In the genomic region with DNA sequence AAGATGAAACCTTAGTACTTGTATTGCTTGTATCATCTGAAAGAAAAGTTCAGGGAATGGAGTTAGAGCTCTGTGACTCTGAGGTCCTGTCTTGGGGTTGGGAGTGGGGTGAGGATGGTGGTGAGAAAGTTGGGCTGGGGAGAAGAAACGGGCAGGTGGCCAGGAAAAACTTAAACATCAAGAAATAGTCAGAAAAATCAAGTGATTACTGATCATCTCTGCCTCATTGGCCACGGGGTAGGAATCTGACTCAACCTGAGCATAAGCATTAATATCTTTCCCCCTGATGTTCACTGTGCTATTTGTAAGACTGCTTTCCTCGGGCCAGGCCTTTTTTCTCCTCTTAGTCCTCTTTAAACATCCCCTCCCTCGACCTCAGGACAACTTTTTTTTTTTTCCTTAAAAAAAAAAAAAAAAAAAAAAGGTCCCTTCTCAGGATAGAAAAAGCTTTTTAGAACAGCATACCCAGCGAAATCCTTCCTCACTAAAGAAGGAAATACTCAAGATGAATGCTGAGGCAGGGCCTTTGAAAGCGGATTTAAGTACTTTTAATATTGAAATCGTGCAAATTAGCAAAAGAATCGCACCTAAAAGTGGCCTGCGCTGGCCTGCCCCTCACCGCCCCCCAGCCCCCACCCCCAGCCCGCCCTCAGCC, we compare ENCODE assay signal across 10 cellular contexts. TPM values are rescaled to one million over a fixed set of nuclear protein-coding genes. Genes with fewer than 3 reads are reported as not detected.
DNase-seq lines count a peak whose midpoint lies in the region; FAIRE-seq and TF ChIP-seq lines count a peak whose summit lies in the region.
"Had no signal": no experiment of that assay in that cellular context is flagged by ENCODE, and none has a peak within 500 bp of the region (broad histone marks: within the 10 kb centered on the region; RNA-seq: fewer than 3 reads in every experiment).

No MANE protein-coding gene starts in this region.

- peaks cover 11% of the 10 kb centered on the region for H3K4me1 ChIP-seq in ACC112 (ENCODE audit: control insufficient read depth, insufficient read depth, low read length, unreplicated experiment)
- peaks cover 67% of the 10 kb centered on the region for H3K4me1 ChIP-seq in OCI-LY1 (ENCODE audit: insufficient read depth, low read length, severe bottlenecking)
- peaks cover 0 to 2% of the 10 kb centered on the region in 2 donors for H3K4me1 ChIP-seq in esophagus (ENCODE audit: control insufficient read depth in 2 of 2, insufficient read depth in 2 of 2, low read length in 1 of 2)

- H3K9me3 ChIP-seq in OCI-LY1 (ENCODE audit: low read length) (no peaks in the 10 kb centered on the region), esophagus (ENCODE audit: control insufficient read depth in 2 of 2, insufficient read depth in 1 of 2, low read depth in 1 of 2, low read length in 1 of 2) (no peaks in the 10 kb centered on the region), neural cell (ENCODE audit: low read length) (no peaks in the 10 kb centered on the region)

- TF ChIP-seq EP300 in neural cell (conservative IDR thresholded peaks at IDR 0.05; ENCODE audit: poor library complexity, severe bottlenecking) = no peak

- TF ChIP-seq RAD21 in neural cell (conservative IDR thresholded peaks at IDR 0.05) = no peak

- H3K27ac ChIP-seq in ACC112 (ENCODE audit: low read depth, low read length) (peak overlapping the region; percentile 10; the same call in 1 of the 2 replicates), OCI-LY1 (ENCODE audit: low read depth, low read length, poor library complexity, severe bottlenecking) (peak overlapping the region; percentile 27), esophagus (ENCODE audit: low read depth in 2 of 2, low read length in 1 of 2) (peak overlapping the region; percentile 42 to 66), neural cell (ENCODE audit: low read length) (peak overlapping the region; percentile 99)

- H2AFZ ChIP-seq in ACC112 (ENCODE audit: low read length, unreplicated experiment) = no peak overlapping the region
- no peak overlapping the region for H2AFZ ChIP-seq in OCI-LY1 (ENCODE audit: low read length)
- H2AFZ ChIP-seq in neural cell (ENCODE audit: low read depth, low read length) = no peak overlapping the region

- H3K4me2 ChIP-seq in OCI-LY1 (ENCODE audit: low read length) (no peak overlapping the region), neural cell (ENCODE audit: low read length) (peak overlapping the region; percentile 97)

- H3K9ac ChIP-seq in OCI-LY1 (ENCODE audit: low read length) (no peak overlapping the region), neural cell (ENCODE audit: low read length) (peak overlapping the region; percentile 100)

- H3K36me3 ChIP-seq in ACC112 (ENCODE audit: insufficient read depth, low read length) (peaks cover 26% of the 10 kb centered on the region), OCI-LY1 (ENCODE audit: insufficient read depth, low read length) (peaks cover 72% of the 10 kb centered on the region), esophagus (ENCODE audit: control insufficient read depth in 2 of 2, insufficient read depth in 2 of 2, low read length in 1 of 2) (no peaks in the 10 kb centered on the region), neural cell (ENCODE audit: insufficient read depth, low read length) (peaks cover 37% of the 10 kb centered on the region)

- no peak for FAIRE-seq in GM12891 (lab: Jason Lieb, UNC)

- H4K20me1 ChIP-seq in OCI-LY1 (ENCODE audit: insufficient read depth, low read length) (no peaks in the 10 kb centered on the region), neural cell (ENCODE audit: insufficient read depth) (peaks cover 3% of the 10 kb centered on the region)

- TF ChIP-seq CTCF in OCI-LY1 (IDR thresholded peaks at IDR 0.05; ENCODE audit: low read length) = no peak
- no peak for TF ChIP-seq CTCF in neural cell (IDR thresholded peaks at IDR 0.05; ENCODE audit: poor library complexity, severe bottlenecking)

- no peaks in the 10 kb centered on the region for H3K27me3 ChIP-seq in ACC112 (ENCODE audit: insufficient read depth, low read length)
- H3K27me3 ChIP-seq in OCI-LY1 (ENCODE audit: insufficient read depth, low read length) = no peaks in the 10 kb centered on the region
- H3K27me3 ChIP-seq in esophagus (ENCODE audit: control insufficient read depth in 1 of 2, insufficient read depth in 2 of 2, low read length in 2 of 2) = no peaks in the 10 kb centered on the region
- no peaks in the 10 kb centered on the region for H3K27me3 ChIP-seq in neural cell (ENCODE audit: insufficient read depth, low read depth, low read length)

- no peak for TF ChIP-seq POLR2A in GM12891 (IDR thresholded peaks at IDR 0.05; ENCODE audit: low read depth, low read length)

- H3F3A ChIP-seq in OCI-LY1 (ENCODE audit: insufficient read depth, low read length) (0 out of 2 replicates have a peak, but pooled peaks cover 5% of the 10 kb centered on the region), neural cell (ENCODE audit: insufficient read depth, low read length, poor library complexity, severe bottlenecking) (peaks cover 22% of the 10 kb centered on the region)

- H3K9me2 ChIP-seq in OCI-LY1 (ENCODE audit: low read depth, low read length) = no peaks in the 10 kb centered on the region
- H3K9me2 ChIP-seq in neural cell (ENCODE audit: insufficient read depth, low read length) = no peaks in the 10 kb centered on the region

- WGBS in esophagus, 2 donors = 51 to 56% methylated on average over 11 of the region's 11 CpGs

- H3K79me2 ChIP-seq in ACC112 (ENCODE audit: control insufficient read depth, insufficient read depth, low read length, unreplicated experiment) (peaks cover 54% of the 10 kb centered on the region), OCI-LY1 (ENCODE audit: insufficient read depth, low read length) (peaks cover 54% of the 10 kb centered on the region), neural cell (replicated peaks; ENCODE audit: insufficient read depth, low read length) (peaks cover 97% of the 10 kb centered on the region)

- DNase-seq in central memory CD4-positive, alpha-beta T cell = no peak
- DNase-seq in GM12891 (ENCODE audit: insufficient read length, low spot score) (no peak), SIG-M5 treated with dmso at 0.1 percent for 504 hours (lab: John Stamatoyannopoulos, UW; ENCODE audit: unreplicated experiment) (no peak), NCI-H345 (lab: John Stamatoyannopoulos, UW) (no peak)
- DNase-seq: activated T-cell treated with anti-CD3 and anti-CD28 coated beads, Interleukin-2, amount 50 U/mL, for 24 hours; NCI-H526 treated with DMSO at 0.1 percent for 48 hours had no signal

- H3K4me3 ChIP-seq in ACC112 (ENCODE audit: low read depth, low read length) = no peak overlapping the region
- H3K4me3 ChIP-seq in OCI-LY1 (ENCODE audit: low read depth, low read length, poor library complexity, severe bottlenecking) = no peak overlapping the region
- peak overlapping the region in 1 of 2 donors; percentile 72 for H3K4me3 ChIP-seq in esophagus (ENCODE audit: low read depth in 1 of 2, low read length in 2 of 2)
- peak overlapping the region; percentile 93 for H3K4me3 ChIP-seq in neural cell (ENCODE audit: low read length)

TF ChIP-seq in neural cell, 6 proteins besides CTCF, POLR2A, EP300 and RAD21 (continues in another document):
- TF ChIP-seq SMC3 (conservative IDR thresholded peaks at IDR 0.05; ENCODE audit: poor library complexity) = no peak
- no peak for TF ChIP-seq POLR2AphosphoS5 (IDR thresholded peaks at IDR 0.05)

TF ChIP-seq in GM12891, 5 proteins besides CTCF, POLR2A, EP300 and RAD21:
- TF ChIP-seq TAF1 (IDR thresholded peaks at IDR 0.05; ENCODE audit: low read depth, low read length) = no peak
- TF ChIP-seq POU2F2 (IDR thresholded peaks at IDR 0.05; ENCODE audit: low read depth, low read length) = no peak
- no peak for TF ChIP-seq PAX5 (IDR thresholded peaks at IDR 0.05; ENCODE audit: insufficient read depth, low read length, severe bottlenecking)
- TF ChIP-seq POLR2AphosphoS5 (IDR thresholded peaks at IDR 0.05; ENCODE audit: low read depth, low read length) = no peak
- no peak for TF ChIP-seq SPI1 (IDR thresholded peaks at IDR 0.05; ENCODE audit: low read depth, low read length)

RNA-seq across cellular contexts. Expression of gene MEIS2, which starts 5.7 kb away (rescaled TPM):
- 1 to 10 TPM; 6.0 to 8.8 TPM for polyA plus RNA-seq in esophagus
- 825 and 939 TPM in 2 replicates for polyA plus RNA-seq in neural cell
- polyA minus RNA-seq in neural cell = 1,509 and 1,681 TPM in 2 replicates
- polyA plus RNA-seq in GM12891 (2012; ENCODE audit: low read depth, missing spikeins) = 1.7 TPM

Comparison
In these comparisons a context has a peak if more than half of its experiments do, and no peak if none do; other contexts are left out.
1. H3K27ac ChIP-seq: peak in every context shown above with its lines; median percentile 99 in neural cell; 54 in esophagus; 27 in OCI-LY1; 10 in ACC112.
2. RNA of gene MEIS2, which starts 5.7 kb away (polyA plus RNA-seq): 825 to 939 TPM in neural cell; 6.0 to 8.8 TPM in esophagus; every median in the first group is over 10 times any median in the second.